In the genomic region with DNA sequence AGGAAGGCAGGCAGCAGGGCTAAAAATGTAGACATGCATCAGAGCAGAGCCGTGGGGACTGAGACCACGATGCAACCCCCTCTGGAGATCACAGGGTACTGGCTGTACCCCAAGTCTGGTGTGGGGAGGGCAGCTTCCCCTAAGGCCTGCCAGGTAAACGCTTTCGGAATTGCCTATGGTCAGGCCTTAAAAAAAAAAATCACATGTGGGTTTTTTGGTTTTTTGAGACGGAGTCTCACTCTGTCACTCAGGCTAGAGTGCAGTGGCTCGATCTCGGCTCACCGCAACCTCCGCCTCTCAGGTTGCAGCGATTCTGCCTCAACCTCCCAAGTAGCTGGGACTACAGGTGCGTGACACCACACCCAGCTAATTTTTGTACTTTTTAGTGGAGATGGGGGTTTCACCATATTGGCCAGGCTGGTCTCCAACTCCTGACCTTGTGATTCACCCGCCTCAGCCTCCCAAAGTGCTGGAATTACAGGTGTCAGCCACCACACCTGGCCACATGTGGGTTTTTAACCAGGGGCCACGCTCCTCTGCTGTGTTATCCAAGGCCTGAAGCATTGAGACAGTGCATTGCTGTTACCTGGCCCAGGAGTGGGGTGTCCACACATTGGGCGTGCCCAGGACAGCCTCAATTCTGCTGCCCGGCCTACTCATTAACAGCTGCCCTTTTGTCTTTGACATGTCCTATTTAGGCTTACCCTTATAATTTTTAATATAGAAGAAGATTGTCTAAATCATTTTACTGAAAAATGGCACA, we compare ENCODE assay signal across 1 cellular context.
TF ChIP-seq lines count a peak whose summit lies in the region.

No MANE protein-coding gene starts in this region.

TF ChIP-seq in A549, 52 proteins besides CTCF, POLR2A, EP300 and RAD21 (continued from another document):
- no peak for TF ChIP-seq MYC (IDR thresholded peaks at IDR 0.05; ENCODE audit: borderline replicate concordance, low read length)
- TF ChIP-seq HOXB13 (CRISPR knock-in tag; IDR thresholded peaks at IDR 0.05; ENCODE audit: low read depth): no peak
- TF ChIP-seq TFCP2L1 (CRISPR knock-in tag; IDR thresholded peaks at IDR 0.05): no peak
